ENCODE assay signal across 9 cellular contexts in the genomic region with DNA sequence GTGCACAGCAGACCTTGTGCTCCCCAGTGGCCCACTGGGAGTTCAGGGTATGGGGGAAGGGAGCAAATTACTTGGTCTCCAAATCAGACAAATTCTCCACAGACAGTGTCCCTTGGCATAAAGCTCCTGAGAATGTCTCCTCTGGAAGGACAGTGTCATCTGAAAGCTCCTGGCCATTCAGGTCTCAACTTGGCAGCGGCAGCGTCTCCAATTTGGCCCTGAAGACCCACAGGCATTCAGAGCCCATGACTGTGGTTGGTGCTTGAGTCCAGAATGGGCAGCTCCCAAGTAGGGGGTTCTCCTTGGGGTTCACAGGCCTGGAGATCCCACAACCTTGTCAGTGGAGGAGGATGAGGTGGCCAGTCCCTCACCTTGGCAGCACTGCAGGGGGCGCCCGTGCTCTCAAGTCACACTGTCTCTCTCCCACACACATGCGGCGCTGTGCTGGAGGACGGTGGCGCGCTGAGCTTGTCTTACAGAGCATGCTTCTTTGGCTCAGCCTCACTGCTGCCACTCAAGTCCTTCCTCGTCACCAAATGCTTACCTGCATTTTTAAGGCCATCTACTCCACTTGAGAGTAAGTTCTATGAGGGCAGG. TPM values are rescaled to one million over a fixed set of nuclear protein-coding genes. Genes with fewer than 3 reads are reported as not detected.
DNase-seq lines count a peak whose midpoint lies in the region; ATAC-seq, FAIRE-seq and TF ChIP-seq lines count a peak whose summit lies in the region.
"Had no signal": no experiment of that assay in that cellular context is flagged by ENCODE, and none has a peak within 500 bp of the region (broad histone marks: within the 10 kb centered on the region; RNA-seq: fewer than 3 reads in every experiment).

No MANE protein-coding gene starts in this region.

- H3K36me3 ChIP-seq in OCI-LY1 (ENCODE audit: insufficient read depth, low read length), result peaks cover 51% of the 10 kb centered on the region
- H3K36me3 ChIP-seq in HepG2 (replicated peaks in 1 of 2; ENCODE audit: control insufficient read depth in 1 of 2, insufficient read depth in 2 of 2, low read length in 2 of 2), result peaks cover 63 to 89% of the 10 kb centered on the region in 2 experiments

- H4K20me1 ChIP-seq in OCI-LY1 (ENCODE audit: insufficient read depth, low read length) (no peaks in the 10 kb centered on the region), HepG2 (ENCODE audit: insufficient read depth, low read length) (peaks cover 8% of the 10 kb centered on the region; the same call in 1 of the 2 replicates)

- H3K4me2 ChIP-seq in OCI-LY1 (ENCODE audit: low read length) (no peak overlapping the region), HepG2 (ENCODE audit: low read depth, low read length) (no peak overlapping the region)

- POLR2A ChIA-PET in HepG2 (lab: Yijun Ruan, JAX), result interaction anchor here (0.6 kb wide), 1 partner anchor 75 kb away, joined by 3 read pairs; no protein-coding TSS in a partner anchor

- H3K4me1 ChIP-seq in OCI-LY1 (ENCODE audit: insufficient read depth, low read length, severe bottlenecking), result no peaks in the 10 kb centered on the region
- H3K4me1 ChIP-seq in HepG2 (ENCODE audit: insufficient read depth, low read length), result no peaks in the 10 kb centered on the region

- no TSS peak for BruUV-seq in HepG2 (replicated peaks; lab: Mats Ljungman, UMichigan)

- H2AFZ ChIP-seq in OCI-LY1 (ENCODE audit: low read length) (no peak overlapping the region), HepG2 (ENCODE audit: low read length) (no peak overlapping the region)

- no peaks in the 10 kb centered on the region for H3K9me2 ChIP-seq in OCI-LY1 (ENCODE audit: low read depth, low read length)

- CTCF ChIA-PET in HepG2 (lab: Yijun Ruan, JAX; ENCODE audit: low intra/inter-chr PET ratio, low total read pairs), result interaction anchor here (1.5 to 1.6 kb wide), 2 partner anchors 224 to 233 kb away, joined by 4 to 9 read pairs; no protein-coding TSS in a partner anchor

- in situ Hi-C loops in HepG2 (cut with HindIII; ENCODE audit: extremely low pct_ligation_motif_present, low pct_unique_long_range_greater_than_20kb), result loop anchor here (5.0 kb wide), 1 partner anchor 175 kb away; no protein-coding TSS in a partner anchor

- no peak overlapping the region for H3K4me3 ChIP-seq in OCI-LY1 (ENCODE audit: low read depth, low read length, poor library complexity, severe bottlenecking)
- no peak overlapping the region for H3K4me3 ChIP-seq in HepG2 (replicated peaks in 1 of 3; ENCODE audit: insufficient read depth in 1 of 3, low read depth in 2 of 3, low read length in 3 of 3)

- DNase-seq in GM20000 (ENCODE audit: low spot score) (no peak), amniotic epithelial cell (ENCODE audit: low read depth) (peak; percentile 39), HepG2 (ENCODE audit: low spot score) (peak; percentile 41), frontal cortex (ENCODE audit: low spot score in 2 of 2) (no peak), COLO829 (ENCODE audit: low spot score) (no peak)

- WGBS in HepG2 (ENCODE audit: low lambda C conversion rate), result 88% methylated on average over 10 of the region's 10 CpGs

- TF ChIP-seq CTCF in GM20000 (IDR thresholded peaks at IDR 0.05; ENCODE audit: extremely low read depth, missing control alignments), result peak; percentile 44
- peak; percentile 97 for TF ChIP-seq CTCF in OCI-LY1 (IDR thresholded peaks at IDR 0.05; ENCODE audit: low read length)
- peak; percentile 86 for TF ChIP-seq CTCF in HepG2 (CRISPR knock-in tag; IDR thresholded peaks at IDR 0.05)

- intact Hi-C loops in HepG2 (cut with micrococcal nuclease; ENCODE audit: unreplicated experiment), result loop anchor here (5.0 kb wide), 1 partner anchor 170 kb away; no protein-coding TSS in a partner anchor

- TF ChIP-seq POLR2A in HepG2 (IDR thresholded peaks at IDR 0.05; ENCODE audit: insufficient read depth in 1 of 2, low read depth in 2 of 2, low read length in 2 of 2), result no peak

- H3K27ac ChIP-seq in OCI-LY1 (ENCODE audit: low read depth, low read length, poor library complexity, severe bottlenecking), result no peak overlapping the region
- H3K27ac ChIP-seq in HepG2 (ENCODE audit: extremely low read length, insufficient read depth, low read length), result no peak overlapping the region

- ATAC-seq in HepG2 (peak; percentile 76), GM18909 (IDR thresholded peaks at IDR 0.05; ENCODE audit: poor library complexity, unreplicated experiment) (no peak), GM19035 (IDR thresholded peaks at IDR 0.05; ENCODE audit: unreplicated experiment) (no peak)

- no peaks in the 10 kb centered on the region for H3K79me2 ChIP-seq in OCI-LY1 (ENCODE audit: insufficient read depth, low read length)
- peaks cover 2% of the 10 kb centered on the region for H3K79me2 ChIP-seq in HepG2 (ENCODE audit: insufficient read depth, low read length)

- TF ChIP-seq EP300 in HepG2 (IDR thresholded peaks at IDR 0.05; ENCODE audit: low read depth in 2 of 2, low read length in 2 of 2) (no peak), HepG2 (CRISPR knock-in tag; IDR thresholded peaks at IDR 0.05; ENCODE audit: borderline replicate concordance) (0 out of 2 replicates have a peak, but pooled peaks have one; percentile 26)

- no peaks in the 10 kb centered on the region for H3K27me3 ChIP-seq in OCI-LY1 (ENCODE audit: insufficient read depth, low read length)
- H3K27me3 ChIP-seq in HepG2 (ENCODE audit: control insufficient read depth in 1 of 2, insufficient read depth in 2 of 2, low read length in 2 of 2), result no peaks in the 10 kb centered on the region

- peak; percentile 77 for TF ChIP-seq RAD21 in HepG2 (CRISPR knock-in tag; IDR thresholded peaks at IDR 0.05)

- FAIRE-seq in HepG2 (lab: Jason Lieb, UNC), result peak; percentile 52
- FAIRE-seq in frontal cortex (lab: Jason Lieb, UNC), result no peak
- FAIRE-seq: islet of Langerhans had no signal

- H3K9me3 ChIP-seq in OCI-LY1 (ENCODE audit: low read length), result no peaks in the 10 kb centered on the region
- no peaks in the 10 kb centered on the region for H3K9me3 ChIP-seq in HepG2 (ENCODE audit: low read length)

- no peak overlapping the region for H3K9ac ChIP-seq in OCI-LY1 (ENCODE audit: low read length)
- no peak overlapping the region for H3K9ac ChIP-seq in HepG2 (ENCODE audit: insufficient read depth, low read depth, low read length)

- no peaks in the 10 kb centered on the region for H3F3A ChIP-seq in OCI-LY1 (ENCODE audit: insufficient read depth, low read length)

TF ChIP-seq in HepG2, 621 proteins besides CTCF, POLR2A, EP300 and RAD21 (continues in another document):
- TF ChIP-seq ZNF878 (CRISPR knock-in tag; IDR thresholded peaks at IDR 0.05), result no peak
- TF ChIP-seq SOX5 (CRISPR knock-in tag; IDR thresholded peaks at IDR 0.05; ENCODE audit: borderline replicate concordance), result no peak

RNA-seq across cellular contexts. Expression of gene DYNLRB1, which starts 20.7 kb away (rescaled TPM):
- total RNA-seq in HepG2 (2016; rRNA removed; fragmentation: Illumina TruSeq; extraction: Trizol) (140 and 151 TPM in 2 replicates), frontal cortex (50.1 TPM)
- total RNA-seq in HepG2 (2016; cell fraction: cytosol; rRNA removed; fragmentation: Illumina TruSeq; extraction: Trizol; ENCODE audit: low read depth), result 70.8 and 95.6 TPM in 2 replicates
- 132 and 137 TPM in 2 replicates for total RNA-seq in HepG2 (2016; cell fraction: insoluble cytoplasmic fraction; rRNA removed; fragmentation: Illumina TruSeq; extraction: Trizol)
- total RNA-seq in HepG2 (2016; cell fraction: membrane; rRNA removed; fragmentation: Illumina TruSeq; extraction: Trizol), result 86.4 and 104 TPM in 2 replicates
- 52.8 and 64.0 TPM in 2 replicates for total RNA-seq in HepG2 (2016; cell fraction: nucleus; rRNA removed; fragmentation: Illumina TruSeq; extraction: Trizol)
- 244 and 285 TPM in 2 replicates for polyA plus RNA-seq in HepG2 (2011; rRNA removed)
- polyA plus RNA-seq in HepG2 (2011; cell fraction: cytosol; rRNA removed), result 208 and 234 TPM in 2 replicates
- polyA plus RNA-seq in HepG2 (2011; cell fraction: nucleus; rRNA removed), result 71.4 and 86.5 TPM in 2 replicates
- 331 and 366 TPM in 2 replicates for polyA plus RNA-seq in HepG2 (2012)
- 170 and 195 TPM in 2 replicates for polyA plus RNA-seq in HepG2 (2016; cell fraction: cytosol; fragmentation: Illumina TruSeq; extraction: Trizol; ENCODE audit: low read depth)
- polyA plus RNA-seq in HepG2 (2016; cell fraction: insoluble cytoplasmic fraction; fragmentation: Illumina TruSeq; extraction: Trizol; ENCODE audit: low read depth), result 370 and 446 TPM in 2 replicates
- polyA plus RNA-seq in HepG2 (2016; cell fraction: membrane; fragmentation: Illumina TruSeq; extraction: Trizol; ENCODE audit: low read depth), result 217 and 229 TPM in 2 replicates
- polyA plus RNA-seq in HepG2 (2016; cell fraction: nucleus; fragmentation: Illumina TruSeq; extraction: Trizol; ENCODE audit: insufficient read depth, low read depth), result 196 and 204 TPM in 2 replicates
- polyA minus RNA-seq in HepG2 (2011; rRNA and poly(A)+ RNA removed; ENCODE audit: low replicate concordance), result 201 and 224 TPM in 2 replicates
- 65.3 and 87.8 TPM in 2 replicates for polyA minus RNA-seq in HepG2 (2011; cell fraction: cytosol; rRNA and poly(A)+ RNA removed)
- 48.7 and 54.5 TPM in 2 replicates for polyA minus RNA-seq in HepG2 (2011; cell fraction: nucleus; rRNA and poly(A)+ RNA removed)

RNA-seq across cellular contexts. Expression of gene MAP1LC3A, which starts 21.6 kb away (rescaled TPM):
- not detected in 2 replicates for total RNA-seq in HepG2 (2016; rRNA removed; fragmentation: Illumina TruSeq; extraction: Trizol)
- total RNA-seq in HepG2 (2016; cell fraction: cytosol; rRNA removed; fragmentation: Illumina TruSeq; extraction: Trizol; ENCODE audit: low read depth), result not detected in 2 replicates
- total RNA-seq in HepG2 (2016; cell fraction: insoluble cytoplasmic fraction; rRNA removed; fragmentation: Illumina TruSeq; extraction: Trizol), result not detected in 2 replicates
- not detected in 2 replicates for total RNA-seq in HepG2 (2016; cell fraction: membrane; rRNA removed; fragmentation: Illumina TruSeq; extraction: Trizol)
- total RNA-seq in HepG2 (2016; cell fraction: nucleus; rRNA removed; fragmentation: Illumina TruSeq; extraction: Trizol), result not detected in 2 replicates
- polyA plus RNA-seq in HepG2 (2011; rRNA removed), result not detected in 2 replicates
- polyA plus RNA-seq in HepG2 (2011; cell fraction: cytosol; rRNA removed), result not detected in 2 replicates
- 0.17 TPM in 1 of 2 replicates, not detected in the other for polyA plus RNA-seq in HepG2 (2011; cell fraction: nucleus; rRNA removed)
- polyA plus RNA-seq in HepG2 (2012), result not detected in 2 replicates
- polyA plus RNA-seq in HepG2 (2016; cell fraction: cytosol; fragmentation: Illumina TruSeq; extraction: Trizol; ENCODE audit: low read depth), result not detected in 2 replicates
- polyA plus RNA-seq in HepG2 (2016; cell fraction: insoluble cytoplasmic fraction; fragmentation: Illumina TruSeq; extraction: Trizol; ENCODE audit: low read depth), result not detected in 2 replicates
- not detected in 2 replicates for polyA plus RNA-seq in HepG2 (2016; cell fraction: membrane; fragmentation: Illumina TruSeq; extraction: Trizol; ENCODE audit: low read depth)
- not detected in 2 replicates for polyA plus RNA-seq in HepG2 (2016; cell fraction: nucleus; fragmentation: Illumina TruSeq; extraction: Trizol; ENCODE audit: insufficient read depth, low read depth)
- not detected in 2 replicates for polyA minus RNA-seq in HepG2 (2011; rRNA and poly(A)+ RNA removed; ENCODE audit: low replicate concordance)
- not detected in 2 replicates for polyA minus RNA-seq in HepG2 (2011; cell fraction: cytosol; rRNA and poly(A)+ RNA removed)
- polyA minus RNA-seq in HepG2 (2011; cell fraction: nucleus; rRNA and poly(A)+ RNA removed), result not detected in 2 replicates
- 43.2 TPM for total RNA-seq in frontal cortex

Comparison
In these comparisons a context has a peak if more than half of its experiments do, and no peak if none do; other contexts are left out.
1. DNase-seq: peak in amniotic epithelial cell (single experiment) and HepG2 (single experiment); none in GM20000 (single experiment), frontal cortex (0 of 2) and COLO829 (single experiment).
2. CTCF ChIP-seq: peak in every context shown above with its lines; median percentile 97 in OCI-LY1; 86 in HepG2; 44 in GM20000.
3. RNA of gene MAP1LC3A, which starts 21.6 kb away (total RNA-seq): 43.2 TPM in frontal cortex (single experiment); not detected in HepG2; every median in the first group is over 10 times any median in the second.